Comparison of ENCODE assay signal across 1 cellular context in genomic region chr2:11357428-11357972, GRCh38.
TF ChIP-seq lines count a peak whose summit lies in the region.

No MANE protein-coding gene starts in this region.

TF ChIP-seq in HepG2, 621 proteins besides CTCF, POLR2A, EP300 and RAD21 (continued from another document and continues in another):
- TF ChIP-seq, protein P1, sequence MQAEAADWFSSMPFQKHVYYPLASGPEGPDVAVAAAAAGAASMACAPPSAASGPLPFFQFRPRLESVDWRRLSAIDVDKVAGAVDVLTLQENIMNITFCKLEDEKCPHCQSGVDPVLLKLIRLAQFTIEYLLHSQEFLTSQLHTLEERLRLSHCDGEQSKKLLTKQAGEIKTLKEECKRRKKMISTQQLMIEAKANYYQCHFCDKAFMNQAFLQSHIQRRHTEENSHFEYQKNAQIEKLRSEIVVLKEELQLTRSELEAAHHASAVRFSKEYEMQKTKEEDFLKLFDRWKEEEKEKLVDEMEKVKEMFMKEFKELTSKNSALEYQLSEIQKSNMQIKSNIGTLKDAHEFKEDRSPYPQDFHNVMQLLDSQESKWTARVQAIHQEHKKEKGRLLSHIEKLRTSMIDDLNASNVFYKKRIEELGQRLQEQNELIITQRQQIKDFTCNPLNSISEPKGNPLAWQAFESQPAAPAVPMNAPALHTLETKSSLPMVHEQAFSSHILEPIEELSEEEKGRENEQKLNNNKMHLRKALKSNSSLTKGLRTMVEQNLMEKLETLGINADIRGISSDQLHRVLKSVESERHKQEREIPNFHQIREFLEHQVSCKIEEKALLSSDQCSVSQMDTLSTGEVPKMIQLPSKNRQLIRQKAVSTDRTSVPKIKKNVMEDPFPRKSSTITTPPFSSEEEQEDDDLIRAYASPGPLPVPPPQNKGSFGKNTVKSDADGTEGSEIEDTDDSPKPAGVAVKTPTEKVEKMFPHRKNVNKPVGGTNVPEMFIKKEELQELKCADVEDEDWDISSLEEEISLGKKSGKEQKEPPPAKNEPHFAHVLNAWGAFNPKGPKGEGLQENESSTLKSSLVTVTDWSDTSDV (CRISPR knock-in tag; IDR thresholded peaks at IDR 0.05), result peak; percentile 96; the same call in 1 of the 2 replicates
- TF ChIP-seq ZBTB33 (CRISPR knock-in tag; IDR thresholded peaks at IDR 0.05) (peak; percentile 94), KAT7 (CRISPR knock-in tag; IDR thresholded peaks at IDR 0.05; ENCODE audit: borderline replicate concordance) (peak; percentile 98), REL (CRISPR knock-in tag; conservative IDR thresholded peaks at IDR 0.05) (0 out of 2 replicates have a peak, but pooled peaks have one; percentile 72), KIAA2018 (CRISPR knock-in tag; IDR thresholded peaks at IDR 0.05; ENCODE audit: borderline replicate concordance) (peak; percentile 69; the same call in 1 of the 2 replicates), KLF6 (CRISPR knock-in tag; IDR thresholded peaks at IDR 0.05) (peak; percentile 98), CEBPB (IDR thresholded peaks at IDR 0.05; ENCODE audit: borderline replicate concordance, low read depth, low read length) (peak; percentile 100), ZFAT (CRISPR knock-in tag; conservative IDR thresholded peaks at IDR 0.05) (no peak), ARNT2 (CRISPR knock-in tag; IDR thresholded peaks at IDR 0.05; ENCODE audit: low read depth) (peak; percentile 91), U2AF1 (optimal IDR thresholded peaks at IDR 0.05; ENCODE audit: low read depth, low read length) (peak; percentile 100), DNMT3B (CRISPR knock-in tag; conservative IDR thresholded peaks at IDR 0.05) (peak; percentile 99), KDM4B (CRISPR knock-in tag; IDR thresholded peaks at IDR 0.05) (peak; percentile 100), JUND (CRISPR knock-in tag; IDR thresholded peaks at IDR 0.05) (peak; percentile 96), IKZF1 (IDR thresholded peaks at IDR 0.05) (no peak), NPAS2 (CRISPR knock-in tag; IDR thresholded peaks at IDR 0.05; ENCODE audit: borderline replicate concordance) (no peak), ZBTB20 (CRISPR knock-in tag; IDR thresholded peaks at IDR 0.05; ENCODE audit: borderline replicate concordance, low read depth) (peak; percentile 92), ZSCAN9 (CRISPR knock-in tag; IDR thresholded peaks at IDR 0.05; ENCODE audit: borderline replicate concordance) (peak; percentile 99)
- TF ChIP-seq, protein P2, sequence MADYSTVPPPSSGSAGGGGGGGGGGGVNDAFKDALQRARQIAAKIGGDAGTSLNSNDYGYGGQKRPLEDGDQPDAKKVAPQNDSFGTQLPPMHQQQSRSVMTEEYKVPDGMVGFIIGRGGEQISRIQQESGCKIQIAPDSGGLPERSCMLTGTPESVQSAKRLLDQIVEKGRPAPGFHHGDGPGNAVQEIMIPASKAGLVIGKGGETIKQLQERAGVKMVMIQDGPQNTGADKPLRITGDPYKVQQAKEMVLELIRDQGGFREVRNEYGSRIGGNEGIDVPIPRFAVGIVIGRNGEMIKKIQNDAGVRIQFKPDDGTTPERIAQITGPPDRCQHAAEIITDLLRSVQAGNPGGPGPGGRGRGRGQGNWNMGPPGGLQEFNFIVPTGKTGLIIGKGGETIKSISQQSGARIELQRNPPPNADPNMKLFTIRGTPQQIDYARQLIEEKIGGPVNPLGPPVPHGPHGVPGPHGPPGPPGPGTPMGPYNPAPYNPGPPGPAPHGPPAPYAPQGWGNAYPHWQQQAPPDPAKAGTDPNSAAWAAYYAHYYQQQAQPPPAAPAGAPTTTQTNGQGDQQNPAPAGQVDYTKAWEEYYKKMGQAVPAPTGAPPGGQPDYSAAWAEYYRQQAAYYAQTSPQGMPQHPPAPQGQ (CRISPR knock-in tag; IDR thresholded peaks at IDR 0.05; ENCODE audit: borderline replicate concordance), result peak; percentile 99; the same call in 1 of the 2 replicates
- TF ChIP-seq, protein P3, sequence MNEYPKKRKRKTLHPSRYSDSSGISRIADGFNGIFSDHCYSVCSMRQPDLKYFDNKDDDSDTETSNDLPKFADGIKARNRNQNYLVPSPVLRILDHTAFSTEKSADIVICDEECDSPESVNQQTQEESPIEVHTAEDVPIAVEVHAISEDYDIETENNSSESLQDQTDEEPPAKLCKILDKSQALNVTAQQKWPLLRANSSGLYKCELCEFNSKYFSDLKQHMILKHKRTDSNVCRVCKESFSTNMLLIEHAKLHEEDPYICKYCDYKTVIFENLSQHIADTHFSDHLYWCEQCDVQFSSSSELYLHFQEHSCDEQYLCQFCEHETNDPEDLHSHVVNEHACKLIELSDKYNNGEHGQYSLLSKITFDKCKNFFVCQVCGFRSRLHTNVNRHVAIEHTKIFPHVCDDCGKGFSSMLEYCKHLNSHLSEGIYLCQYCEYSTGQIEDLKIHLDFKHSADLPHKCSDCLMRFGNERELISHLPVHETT (CRISPR knock-in tag; conservative IDR thresholded peaks at IDR 0.05), result peak; percentile 91; the same call in 1 of the 2 replicates
- TF ChIP-seq, protein P4, sequence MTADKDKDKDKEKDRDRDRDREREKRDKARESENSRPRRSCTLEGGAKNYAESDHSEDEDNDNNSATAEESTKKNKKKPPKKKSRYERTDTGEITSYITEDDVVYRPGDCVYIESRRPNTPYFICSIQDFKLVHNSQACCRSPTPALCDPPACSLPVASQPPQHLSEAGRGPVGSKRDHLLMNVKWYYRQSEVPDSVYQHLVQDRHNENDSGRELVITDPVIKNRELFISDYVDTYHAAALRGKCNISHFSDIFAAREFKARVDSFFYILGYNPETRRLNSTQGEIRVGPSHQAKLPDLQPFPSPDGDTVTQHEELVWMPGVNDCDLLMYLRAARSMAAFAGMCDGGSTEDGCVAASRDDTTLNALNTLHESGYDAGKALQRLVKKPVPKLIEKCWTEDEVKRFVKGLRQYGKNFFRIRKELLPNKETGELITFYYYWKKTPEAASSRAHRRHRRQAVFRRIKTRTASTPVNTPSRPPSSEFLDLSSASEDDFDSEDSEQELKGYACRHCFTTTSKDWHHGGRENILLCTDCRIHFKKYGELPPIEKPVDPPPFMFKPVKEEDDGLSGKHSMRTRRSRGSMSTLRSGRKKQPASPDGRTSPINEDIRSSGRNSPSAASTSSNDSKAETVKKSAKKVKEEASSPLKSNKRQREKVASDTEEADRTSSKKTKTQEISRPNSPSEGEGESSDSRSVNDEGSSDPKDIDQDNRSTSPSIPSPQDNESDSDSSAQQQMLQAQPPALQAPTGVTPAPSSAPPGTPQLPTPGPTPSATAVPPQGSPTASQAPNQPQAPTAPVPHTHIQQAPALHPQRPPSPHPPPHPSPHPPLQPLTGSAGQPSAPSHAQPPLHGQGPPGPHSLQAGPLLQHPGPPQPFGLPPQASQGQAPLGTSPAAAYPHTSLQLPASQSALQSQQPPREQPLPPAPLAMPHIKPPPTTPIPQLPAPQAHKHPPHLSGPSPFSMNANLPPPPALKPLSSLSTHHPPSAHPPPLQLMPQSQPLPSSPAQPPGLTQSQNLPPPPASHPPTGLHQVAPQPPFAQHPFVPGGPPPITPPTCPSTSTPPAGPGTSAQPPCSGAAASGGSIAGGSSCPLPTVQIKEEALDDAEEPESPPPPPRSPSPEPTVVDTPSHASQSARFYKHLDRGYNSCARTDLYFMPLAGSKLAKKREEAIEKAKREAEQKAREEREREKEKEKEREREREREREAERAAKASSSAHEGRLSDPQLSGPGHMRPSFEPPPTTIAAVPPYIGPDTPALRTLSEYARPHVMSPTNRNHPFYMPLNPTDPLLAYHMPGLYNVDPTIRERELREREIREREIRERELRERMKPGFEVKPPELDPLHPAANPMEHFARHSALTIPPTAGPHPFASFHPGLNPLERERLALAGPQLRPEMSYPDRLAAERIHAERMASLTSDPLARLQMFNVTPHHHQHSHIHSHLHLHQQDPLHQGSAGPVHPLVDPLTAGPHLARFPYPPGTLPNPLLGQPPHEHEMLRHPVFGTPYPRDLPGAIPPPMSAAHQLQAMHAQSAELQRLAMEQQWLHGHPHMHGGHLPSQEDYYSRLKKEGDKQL (CRISPR knock-in tag; IDR thresholded peaks at IDR 0.05; ENCODE audit: low read depth), result peak; percentile 99
- TF ChIP-seq, protein P5, sequence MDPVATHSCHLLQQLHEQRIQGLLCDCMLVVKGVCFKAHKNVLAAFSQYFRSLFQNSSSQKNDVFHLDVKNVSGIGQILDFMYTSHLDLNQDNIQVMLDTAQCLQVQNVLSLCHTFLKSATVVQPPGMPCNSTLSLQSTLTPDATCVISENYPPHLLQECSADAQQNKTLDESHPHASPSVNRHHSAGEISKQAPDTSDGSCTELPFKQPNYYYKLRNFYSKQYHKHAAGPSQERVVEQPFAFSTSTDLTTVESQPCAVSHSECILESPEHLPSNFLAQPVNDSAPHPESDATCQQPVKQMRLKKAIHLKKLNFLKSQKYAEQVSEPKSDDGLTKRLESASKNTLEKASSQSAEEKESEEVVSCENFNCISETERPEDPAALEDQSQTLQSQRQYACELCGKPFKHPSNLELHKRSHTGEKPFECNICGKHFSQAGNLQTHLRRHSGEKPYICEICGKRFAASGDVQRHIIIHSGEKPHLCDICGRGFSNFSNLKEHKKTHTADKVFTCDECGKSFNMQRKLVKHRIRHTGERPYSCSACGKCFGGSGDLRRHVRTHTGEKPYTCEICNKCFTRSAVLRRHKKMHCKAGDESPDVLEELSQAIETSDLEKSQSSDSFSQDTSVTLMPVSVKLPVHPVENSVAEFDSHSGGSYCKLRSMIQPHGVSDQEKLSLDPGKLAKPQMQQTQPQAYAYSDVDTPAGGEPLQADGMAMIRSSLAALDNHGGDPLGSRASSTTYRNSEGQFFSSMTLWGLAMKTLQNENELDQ (CRISPR knock-in tag; IDR thresholded peaks at IDR 0.05; ENCODE audit: borderline replicate concordance), result peak; percentile 92; the same call in 1 of the 2 replicates
